11 cellular contexts compared by ENCODE assay signal in genomic region chr16:2206780-2207433, GRCh38. TPM values are rescaled to one million over a fixed set of nuclear protein-coding genes. Genes with fewer than 3 reads are reported as not detected.
DNase-seq lines count a peak whose midpoint lies in the region; ATAC-seq, FAIRE-seq and TF ChIP-seq lines count a peak whose summit lies in the region.
"Had no signal": no experiment of that assay in that cellular context is flagged by ENCODE, and none has a peak within 500 bp of the region (broad histone marks: within the 10 kb centered on the region; RNA-seq: fewer than 3 reads in every experiment).

No MANE protein-coding gene starts in this region.

- peak overlapping the region; percentile 98 for H3K9ac ChIP-seq in Karpas-422 (ENCODE audit: low read length)

- H3K27ac Mint-ChIP-seq in activated naive CD8-positive, alpha-beta T cell treated with anti-CD3 and anti-CD28 coated beads for 36 hours: peak overlapping the region; percentile 81
- H3K27ac Mint-ChIP-seq in neural crest cell (ENCODE audit: unreplicated experiment): no peak overlapping the region

- H3K4me1 ChIP-seq in Karpas-422 (ENCODE audit: low read length): peaks cover 32% of the 10 kb centered on the region

- H3K79me2 ChIP-seq in Karpas-422 (ENCODE audit: low read length): peaks cover 25% of the 10 kb centered on the region

- peak overlapping the region; percentile 95 for H3K4me3 ChIP-seq in Karpas-422 (ENCODE audit: low read length)

- no peaks in the 10 kb centered on the region for H4K20me1 ChIP-seq in Karpas-422 (ENCODE audit: insufficient read depth, low read depth, low read length)

- FAIRE-seq in H54 (lab: Jason Lieb, UNC): no peak

- H3K27ac ChIP-seq in Karpas-422 (ENCODE audit: low read length): peak overlapping the region; percentile 67; the same call in 1 of the 2 replicates

- TF ChIP-seq CTCF in neural crest cell (conservative IDR thresholded peaks at IDR 0.05): no peak

- H3K27me3 ChIP-seq in Karpas-422 (ENCODE audit: low read length): no peaks in the 10 kb centered on the region

- no peak for TF ChIP-seq POLR2A in H54 (IDR thresholded peaks at IDR 0.05; ENCODE audit: low read depth, low read length)

- peak overlapping the region; percentile 88 for H3K4me3 Mint-ChIP-seq in activated naive CD8-positive, alpha-beta T cell treated with anti-CD3 and anti-CD28 coated beads for 36 hours
- H3K4me3 Mint-ChIP-seq in neural crest cell: peak overlapping the region; percentile 87

- no peaks in the 10 kb centered on the region for H3K9me2 ChIP-seq in Karpas-422 (replicated peaks; ENCODE audit: insufficient read depth, low read length)

- H3K27me3 Mint-ChIP-seq in activated naive CD8-positive, alpha-beta T cell treated with anti-CD3 and anti-CD28 coated beads for 36 hours: no peaks in the 10 kb centered on the region
- peaks cover 5% of the 10 kb centered on the region for H3K27me3 Mint-ChIP-seq in neural crest cell (ENCODE audit: low read depth)

- H3K4me1 Mint-ChIP-seq in activated naive CD8-positive, alpha-beta T cell treated with anti-CD3 and anti-CD28 coated beads for 36 hours: peaks cover 20% of the 10 kb centered on the region
- H3K4me1 Mint-ChIP-seq in neural crest cell: peaks cover 28% of the 10 kb centered on the region

- ATAC-seq in HG02763 (IDR thresholded peaks at IDR 0.05; ENCODE audit: unreplicated experiment): no peak
- ATAC-seq: activated CD4-positive, CD25-positive, alpha-beta regulatory T cell treated with anti-CD3 and anti-CD28 coated beads, Interleukin-2, amount 50 U/mL, for 24 hours had no signal

- no peaks in the 10 kb centered on the region for H3K9me3 Mint-ChIP-seq in activated naive CD8-positive, alpha-beta T cell treated with anti-CD3 and anti-CD28 coated beads for 36 hours
- H3K9me3 Mint-ChIP-seq in neural crest cell: no peaks in the 10 kb centered on the region

- H3K36me3 ChIP-seq in Karpas-422 (ENCODE audit: insufficient read depth, low read length): 0 out of 2 replicates have a peak, but pooled peaks cover 5% of the 10 kb centered on the region

- no peaks in the 10 kb centered on the region for H3K9me3 ChIP-seq in Karpas-422 (ENCODE audit: low read length)
- H3K9me3 ChIP-seq: HAP-1 had no signal

- H2AFZ ChIP-seq in Karpas-422 (ENCODE audit: low read length): no peak overlapping the region

- peak; percentile 34 to 39 for DNase-seq in SHP77 (lab: John Stamatoyannopoulos, UW)
- DNase-seq in SHP77 treated with DMSO at 0.1 percent for 48 hours (lab: John Stamatoyannopoulos, UW): no peak
- no peak for DNase-seq in Karpas-422
- DNase-seq in activated naive CD8-positive, alpha-beta T cell treated with anti-CD3 and anti-CD28 coated beads for 36 hours: no peak
- no peak for DNase-seq in neural crest cell (ENCODE audit: low read depth, low spot score)
- no peak for DNase-seq in DMS153 (lab: John Stamatoyannopoulos, UW)
- DNase-seq in H54 (ENCODE audit: insufficient read length, low spot score): no peak
- DNase-seq: NCI-H526 had no signal

- peaks cover 19% of the 10 kb centered on the region for H3K36me3 Mint-ChIP-seq in activated naive CD8-positive, alpha-beta T cell treated with anti-CD3 and anti-CD28 coated beads for 36 hours
- peaks cover 5% of the 10 kb centered on the region for H3K36me3 Mint-ChIP-seq in neural crest cell (ENCODE audit: low read depth)

- H3K4me2 ChIP-seq in Karpas-422 (ENCODE audit: low read depth, low read length, poor library complexity, severe bottlenecking): peak overlapping the region; percentile 96

RNA-seq across cellular contexts. Expression of gene MLST8, which starts 1.7 kb away (rescaled TPM):
- 46.3 and 67.0 TPM in 2 replicates for total RNA-seq in Karpas-422 (2014; rRNA removed; shearing (Covaris generic); ENCODE audit: low replicate concordance)
- total RNA-seq in activated naive CD8-positive, alpha-beta T cell treated with anti-CD3 and anti-CD28 coated beads for 36 hours: 10 to 100 TPM; 89.5 to 92.3 TPM
- total RNA-seq in neural crest cell: 68.1 and 69.2 TPM in 2 replicates

RNA-seq across cellular contexts. Expression of gene BRICD5, which starts 3.8 kb away (rescaled TPM):
- total RNA-seq in Karpas-422 (2014; rRNA removed; shearing (Covaris generic); ENCODE audit: low replicate concordance): 3.7 and 7.9 TPM in 2 replicates
- 1 to 10 TPM; 2.3 to 6.4 TPM for total RNA-seq in activated naive CD8-positive, alpha-beta T cell treated with anti-CD3 and anti-CD28 coated beads for 36 hours
- total RNA-seq in neural crest cell: 31.2 and 32.0 TPM in 2 replicates

RNA-seq across cellular contexts. Expression of gene PGP, which starts 7.7 kb away (rescaled TPM):
- total RNA-seq in Karpas-422 (2014; rRNA removed; shearing (Covaris generic); ENCODE audit: low replicate concordance): 26.5 and 42.1 TPM in 2 replicates
- total RNA-seq in activated naive CD8-positive, alpha-beta T cell treated with anti-CD3 and anti-CD28 coated beads for 36 hours: 10 to 100 TPM; 24.2 to 24.5 TPM
- total RNA-seq in neural crest cell: 47.3 and 50.2 TPM in 2 replicates

RNA-seq across cellular contexts. Expression of gene CASKIN1, which starts 10.5 kb away (rescaled TPM):
- 0.14 TPM in 1 of 2 replicates, not detected in the other for total RNA-seq in Karpas-422 (2014; rRNA removed; shearing (Covaris generic); ENCODE audit: low replicate concordance)
- 1 to 10 TPM; 1.8 to 3.4 TPM for total RNA-seq in activated naive CD8-positive, alpha-beta T cell treated with anti-CD3 and anti-CD28 coated beads for 36 hours
- 18.9 and 20.2 TPM in 2 replicates for total RNA-seq in neural crest cell

RNA-seq across cellular contexts. Expression of gene E4F1, which starts 16.5 kb away (rescaled TPM):
- 14.8 and 36.9 TPM in 2 replicates for total RNA-seq in Karpas-422 (2014; rRNA removed; shearing (Covaris generic); ENCODE audit: low replicate concordance)
- 10 to 100 TPM; 23.0 to 24.1 TPM for total RNA-seq in activated naive CD8-positive, alpha-beta T cell treated with anti-CD3 and anti-CD28 coated beads for 36 hours
- total RNA-seq in neural crest cell: 37.5 and 38.9 TPM in 2 replicates

Comparison
In these comparisons a context has a peak if more than half of its experiments do, and no peak if none do; other contexts are left out.
1. DNase-seq: peak in SHP77 (2 of 2); none in SHP77 treated with DMSO at 0.1 percent for 48 hours (single experiment), Karpas-422 (single experiment), activated naive CD8-positive, alpha-beta T cell treated with anti-CD3 and anti-CD28 coated beads for 36 hours (single experiment), neural crest cell (single experiment), DMS153 (single experiment) and H54 (single experiment).